21 cellular contexts compared by ENCODE assay signal in genomic region chr4:44845993-44846392, GRCh38.
"Had no signal": no experiment of that assay in that cellular context is flagged by ENCODE, and none has a peak within 500 bp of the region (broad histone marks: within the 10 kb centered on the region; RNA-seq: fewer than 3 reads in every experiment).

No MANE protein-coding gene starts in this region.

- H3K27ac ChIP-seq: colonic mucosa, esophagus squamous epithelium, hepatocyte, neutrophil, parathyroid adenoma, sigmoid colon, thoracic aorta, tibial nerve, upper lobe of left lung, uterus had no signal

- DNase-seq: central memory CD4-positive, alpha-beta T cell; colonic mucosa; effector memory CD4-positive, alpha-beta T cell; esophagus squamous epithelium; left colon; mucosa of descending colon; naive B cell; sigmoid colon; stimulated activated CD4-positive, alpha-beta T cell treated with anti-CD3 and anti-CD28 coated beads, Interleukin-2, amount 100 ng/mL, for 24 hours; stimulated activated CD4-positive, alpha-beta T cell treated with anti-CD3 and anti-CD28 coated beads, Interleukin-4, amount 100 ng/mL, for 24 hours; stimulated activated naive CD8-positive, alpha-beta T cell treated with anti-CD3 and anti-CD28 coated beads, Interleukin-15, Interleukin-2, amounts not matched to agents 100 U/mL and 50 U/mL, for 24 hours; substantia nigra; upper lobe of left lung; uterus had no signal

- ATAC-seq: left colon; mucosa of descending colon; natural killer cell treated with Interleukin-12 subunit alpha and Interleukin-12 subunit beta and Interleukin-15 and Interleukin-18, amount 100 ng/mL, for 72 hours; stimulated activated memory B cell treated with anti-CD40 and anti-IgM and Interleukin-4, amounts not matched to agents 10 μg/mL and 1 μg/mL and 100 μg/mL, for 72 hours; stimulated activated naive CD8-positive, alpha-beta T cell treated with anti-CD3 and anti-CD28 coated beads, Interleukin-15, Interleukin-2, amounts not matched to agents 100 U/mL and 50 U/mL, for 24 hours had no signal

- H3K4me3 ChIP-seq: colonic mucosa, esophagus squamous epithelium, hepatocyte, mucosa of descending colon, sigmoid colon, thoracic aorta, tibial nerve, upper lobe of left lung, uterus had no signal

- H3K27me3 ChIP-seq: colonic mucosa, esophagus squamous epithelium, hepatocyte, neutrophil, sigmoid colon, tibial nerve, upper lobe of left lung, uterus had no signal

- H3K4me1 ChIP-seq: colonic mucosa, esophagus squamous epithelium, parathyroid adenoma, sigmoid colon, tibial nerve, upper lobe of left lung, uterus had no signal

- H3K9me3 ChIP-seq: colonic mucosa, esophagus squamous epithelium, mucosa of descending colon, neutrophil, sigmoid colon, thoracic aorta, tibial nerve, upper lobe of left lung, uterus had no signal
